In genomic region chr7:2353650-2354172, GRCh38 we compare ENCODE assay signal across 8 cellular contexts. TPM values are rescaled to one million over a fixed set of nuclear protein-coding genes. Genes with fewer than 3 reads are reported as not detected.
A peak's percentile ranks its signal among the peaks of the same experiment; 100 is the strongest.
DNase-seq lines count a peak whose midpoint lies in the region; ATAC-seq and TF ChIP-seq lines count a peak whose summit lies in the region.

No MANE protein-coding gene starts in this region.

- H3K4me3 ChIP-seq in coronary artery = peak overlapping the region; percentile 96
- H3K4me3 ChIP-seq in right lobe of liver = peak overlapping the region; percentile 95 to 99 (median 97)

- ATAC-seq in GM18499 (IDR thresholded peaks at IDR 0.05; ENCODE audit: insufficient read depth, unreplicated experiment) (peak; percentile 32), HG02885 (IDR thresholded peaks at IDR 0.05; ENCODE audit: poor library complexity, unreplicated experiment) (peak; percentile 42), right lobe of liver (peak; percentile 90)
- peak; percentile 73 to 80 for ATAC-seq in activated CD4-positive, CD25-positive, alpha-beta regulatory T cell treated with anti-CD3 and anti-CD28 coated beads, Interleukin-2, amount 50 U/mL, for 24 hours

- no peaks in the 10 kb centered on the region for H3K9me3 ChIP-seq in right lobe of liver

- TF ChIP-seq CTCF in coronary artery (IDR thresholded peaks at IDR 0.05) (no peak), right lobe of liver (IDR thresholded peaks at IDR 0.05) (no peak)

- 16% methylated on average over 17 of the region's 33 CpGs for WGBS in right lobe of liver (ENCODE audit: insufficient coverage, low coverage, low lambda C conversion rate, missing lambda C conversion rate)

- H3K27me3 ChIP-seq in right lobe of liver = no peaks in the 10 kb centered on the region

- DNase-seq in 8988T (peak; percentile 88), NCI-H187 treated with DMSO at 0.1 percent for 48 hours (lab: John Stamatoyannopoulos, UW) (peak; percentile 4), coronary artery (ENCODE audit: low spot score) (peak; percentile 94), right lobe of liver (peak; percentile 91 to 93 (median 92))
- DNase-seq in stimulated activated CD4-positive, alpha-beta T cell treated with anti-CD3 and anti-CD28 coated beads, Interleukin-4, amount 100 ng/mL, for 48 hours (ENCODE audit: low read depth in 2 of 2) = peak; percentile 88 to 89

- peak; percentile 68 for TF ChIP-seq POLR2A in right lobe of liver (IDR thresholded peaks at IDR 0.05)

- peak overlapping the region; percentile 91 to 98 for H3K27ac ChIP-seq in coronary artery
- H3K27ac ChIP-seq in right lobe of liver = peak overlapping the region; percentile 100

- peaks cover 0 to 6% (median 0%) of the 10 kb centered on the region in 4 donors for H3K36me3 ChIP-seq in right lobe of liver

- peaks cover 0 to 28% (median 4%) of the 10 kb centered on the region in 4 donors for H3K4me1 ChIP-seq in right lobe of liver

- intact Hi-C loops in right lobe of liver (cut with DNase I) = loop anchor here in 1 of 2 donors (10.0 kb wide), 1 partner anchor 109 kb away; the partner anchor contains the start of genes MRM2 and NUDT1

RNA-seq across cellular contexts. Expression of gene EIF3B, which starts 0.9 kb away (rescaled TPM):
- total RNA-seq in right lobe of liver = 10 to 100 TPM; 61.6 to 93.3 (median 68.3) TPM

RNA-seq across cellular contexts. Expression of gene SNX8, which starts 39.5 kb away (rescaled TPM):
- total RNA-seq in right lobe of liver = 10 to 100 TPM in 5 of 6 experiments, 1 to 10 TPM in 1; 9.1 to 26.2 (median 13.0) TPM

RNA-seq across cellular contexts. Expression of gene CHST12, which starts 49.7 kb away (rescaled TPM):
- total RNA-seq in right lobe of liver = 1 to 10 TPM; 3.0 to 7.9 (median 5.7) TPM

Comparison
In these comparisons a context has a peak if more than half of its experiments do, and no peak if none do; other contexts are left out.
1. Peak in every context shown above with its lines: DNase-seq, ATAC-seq, H3K4me3 ChIP-seq and H3K27ac ChIP-seq.
2. DNase-seq: peak in every context shown above with its lines; median percentile 94 in coronary artery; 92 in right lobe of liver; 88 in stimulated activated CD4-positive, alpha-beta T cell treated with anti-CD3 and anti-CD28 coated beads, Interleukin-4, amount 100 ng/mL, for 48 hours; 88 in 8988T; 4 in NCI-H187 treated with DMSO at 0.1 percent for 48 hours.
3. ATAC-seq: peak in every context shown above with its lines; median percentile 90 in right lobe of liver; 76 in activated CD4-positive, CD25-positive, alpha-beta regulatory T cell treated with anti-CD3 and anti-CD28 coated beads, Interleukin-2, amount 50 U/mL, for 24 hours; 42 in HG02885; 32 in GM18499.